Comparison of ENCODE assay signal across 25 cellular contexts in the genomic region with DNA sequence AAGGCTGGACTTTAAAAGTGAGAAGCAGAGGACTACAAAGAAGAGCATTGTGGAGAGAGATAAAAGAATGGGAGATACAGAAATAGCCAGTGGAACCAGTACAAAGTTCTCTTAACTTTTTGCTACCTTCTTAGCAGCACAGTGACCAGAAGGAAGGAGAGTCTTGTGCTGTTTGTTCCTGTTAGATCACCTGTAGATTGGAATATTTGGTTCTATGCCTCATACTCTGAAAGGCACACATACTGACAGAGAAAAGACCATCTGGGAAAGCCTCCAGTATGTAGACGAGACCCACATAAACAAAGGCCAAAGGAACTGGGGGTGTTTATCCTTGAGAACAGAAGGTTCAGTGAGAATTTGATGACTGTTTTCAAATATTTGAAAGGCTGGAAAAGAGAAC. TPM values are rescaled to one million over a fixed set of nuclear protein-coding genes. Genes with fewer than 3 reads are reported as not detected.
DNase-seq lines count a peak whose midpoint lies in the region; ATAC-seq and TF ChIP-seq lines count a peak whose summit lies in the region.
"Had no signal": no experiment of that assay in that cellular context is flagged by ENCODE, and none has a peak within 500 bp of the region (broad histone marks: within the 10 kb centered on the region; RNA-seq: fewer than 3 reads in every experiment).

No MANE protein-coding gene starts in this region.

- H3K27ac ChIP-seq in foreskin keratinocyte, result peak overlapping the region; percentile 32
- H3K27ac ChIP-seq in aorta (ENCODE audit: low read depth in 1 of 2, low read length in 2 of 2), result peak overlapping the region; percentile 30 to 88
- no peak overlapping the region for H3K27ac ChIP-seq in effector memory CD4-positive, alpha-beta T cell (ENCODE audit: insufficient read depth, low read length, poor library complexity, severe bottlenecking)

- no peaks in the 10 kb centered on the region for H3K27me3 ChIP-seq in foreskin keratinocyte
- no peaks in the 10 kb centered on the region for H3K27me3 ChIP-seq in aorta (ENCODE audit: control insufficient read depth in 1 of 2, insufficient read depth in 2 of 2, low read length in 1 of 2)
- no peaks in the 10 kb centered on the region for H3K27me3 ChIP-seq in effector memory CD4-positive, alpha-beta T cell (replicated peaks; ENCODE audit: control insufficient read depth, insufficient read depth, low read length, poor library complexity, severe bottlenecking)
- H3K27me3 ChIP-seq: BE2C had no signal

- no peaks in the 10 kb centered on the region for H3K9me3 ChIP-seq in aorta (ENCODE audit: control insufficient read depth, low read length)
- H3K9me3 ChIP-seq in effector memory CD4-positive, alpha-beta T cell (ENCODE audit: control insufficient read depth, low read length), result no peaks in the 10 kb centered on the region
- H3K9me3 ChIP-seq: BE2C, SK-N-SH had no signal

- H3K4me1 ChIP-seq in foreskin keratinocyte (peaks cover 60% of the 10 kb centered on the region), aorta (ENCODE audit: control insufficient read depth in 1 of 2, insufficient read depth in 2 of 2, low read length in 2 of 2) (peaks cover 6 to 9% of the 10 kb centered on the region in 2 donors)
- no peaks in the 10 kb centered on the region for H3K4me1 ChIP-seq in effector memory CD4-positive, alpha-beta T cell (ENCODE audit: control insufficient read depth, insufficient read depth, low read length, poor library complexity, severe bottlenecking)
- H3K4me1 ChIP-seq: BE2C had no signal

- ATAC-seq in foreskin keratinocyte, result no peak
- no peak for ATAC-seq in aorta (ENCODE audit: low FRiP score)
- no peak for ATAC-seq in GM19397 (IDR thresholded peaks at IDR 0.05; ENCODE audit: unreplicated experiment)
- no peak for ATAC-seq in HG03460 (IDR thresholded peaks at IDR 0.05; ENCODE audit: unreplicated experiment)
- ATAC-seq: natural killer cell treated with Interleukin-12 subunit alpha and Interleukin-12 subunit beta and Interleukin-15 and Interleukin-18, amount 100 ng/mL, for 72 hours had no signal

- DNase-seq in activated naive CD8-positive, alpha-beta T cell treated with anti-CD3 and anti-CD28 coated beads for 36 hours, result no peak
- DNase-seq in foreskin keratinocyte (no peak), putamen (ENCODE audit: low spot score) (peak; percentile 68), aorta (no peak)
- no peak for DNase-seq in effector memory CD4-positive, alpha-beta T cell
- DNase-seq: 8988T; activated CD4-positive, alpha-beta T cell treated with anti-CD3 and anti-CD28 coated beads for 1 hour; activated effector memory CD4-positive, alpha-beta T cell treated with Interleukin-2 at 50 U/mL for 16 hours; BE2C; central memory CD4-positive, alpha-beta T cell; GDM1; islet precursor cell; mesenchymal stem cell; NCI-H1105 treated with DMSO at 0.1 percent for 48 hours; NCI-H2081 treated with DMSO at 0.1 percent for 48 hours; NCI-H510A; posterior cingulate gyrus; SK-N-SH; small intestine; stimulated activated CD4-positive, alpha-beta T cell treated with anti-CD3 and anti-CD28 coated beads, Interleukin-4, amount 100 ng/mL, for 24 hours; T-helper 9 cell had no signal

- intact Hi-C loops in aorta (cut with DNase I), result no loop called here

- H3K4me1 Mint-ChIP-seq in activated naive CD8-positive, alpha-beta T cell (ENCODE audit: low read depth), result peaks cover 18% of the 10 kb centered on the region
- H3K4me1 Mint-ChIP-seq in activated naive CD8-positive, alpha-beta T cell treated with anti-CD3 and anti-CD28 coated beads for 36 hours, result peaks cover 14% of the 10 kb centered on the region

- H3K9me3 Mint-ChIP-seq in activated naive CD8-positive, alpha-beta T cell (ENCODE audit: low read depth), result no peaks in the 10 kb centered on the region
- H3K9me3 Mint-ChIP-seq in activated naive CD8-positive, alpha-beta T cell treated with anti-CD3 and anti-CD28 coated beads for 36 hours, result no peaks in the 10 kb centered on the region
- H3K9me3 Mint-ChIP-seq: natural killer cell treated with Interleukin-12 subunit alpha and Interleukin-12 subunit beta and Interleukin-15 and Interleukin-18, amount 100 ng/mL, for 72 hours had no signal

- no peaks in the 10 kb centered on the region for H3K27me3 Mint-ChIP-seq in activated naive CD8-positive, alpha-beta T cell
- H3K27me3 Mint-ChIP-seq in activated naive CD8-positive, alpha-beta T cell treated with anti-CD3 and anti-CD28 coated beads for 36 hours, result no peaks in the 10 kb centered on the region
- H3K27me3 Mint-ChIP-seq: natural killer cell treated with Interleukin-12 subunit alpha and Interleukin-12 subunit beta and Interleukin-15 and Interleukin-18, amount 100 ng/mL, for 72 hours had no signal

- H3K27ac Mint-ChIP-seq in activated naive CD8-positive, alpha-beta T cell, result peak overlapping the region; percentile 5
- no peak overlapping the region for H3K27ac Mint-ChIP-seq in activated naive CD8-positive, alpha-beta T cell treated with anti-CD3 and anti-CD28 coated beads for 36 hours
- H3K27ac Mint-ChIP-seq: natural killer cell treated with Interleukin-12 subunit alpha and Interleukin-12 subunit beta and Interleukin-15 and Interleukin-18, amount 100 ng/mL, for 72 hours had no signal

- no peak overlapping the region for H3K4me3 ChIP-seq in aorta (ENCODE audit: low read length in 2 of 2)
- H3K4me3 ChIP-seq in effector memory CD4-positive, alpha-beta T cell (ENCODE audit: insufficient read depth, low read depth, low read length, poor library complexity, severe bottlenecking), result no peak overlapping the region

- peaks cover 0 to 4% of the 10 kb centered on the region in 2 donors for H3K36me3 ChIP-seq in aorta (ENCODE audit: control insufficient read depth in 1 of 2, insufficient read depth in 2 of 2, low read length in 1 of 2)
- peaks cover 37% of the 10 kb centered on the region for H3K36me3 ChIP-seq in effector memory CD4-positive, alpha-beta T cell (ENCODE audit: control insufficient read depth, insufficient read depth, low read length)
- H3K36me3 ChIP-seq: BE2C had no signal

- no peak overlapping the region for H3K4me3 Mint-ChIP-seq in activated naive CD8-positive, alpha-beta T cell
- H3K4me3 Mint-ChIP-seq in activated naive CD8-positive, alpha-beta T cell treated with anti-CD3 and anti-CD28 coated beads for 36 hours, result no peak overlapping the region
- H3K4me3 Mint-ChIP-seq: natural killer cell treated with Interleukin-12 subunit alpha and Interleukin-12 subunit beta and Interleukin-15 and Interleukin-18, amount 100 ng/mL, for 72 hours had no signal

- no peak for TF ChIP-seq CTCF in foreskin keratinocyte (conservative IDR thresholded peaks at IDR 0.05)

- H3K36me3 Mint-ChIP-seq in activated naive CD8-positive, alpha-beta T cell, result peaks cover 11% of the 10 kb centered on the region
- H3K36me3 Mint-ChIP-seq in activated naive CD8-positive, alpha-beta T cell treated with anti-CD3 and anti-CD28 coated beads for 36 hours, result peaks cover 15% of the 10 kb centered on the region

- WGBS in aorta, 2 donors, result 2 to 13% methylated on average over 1 of the region's 1 CpG

RNA-seq across cellular contexts. Expression of a gene that starts 18.7 kb away (rescaled TPM):
- total RNA-seq in activated naive CD8-positive, alpha-beta T cell treated with anti-CD3 and anti-CD28 coated beads for 36 hours, result 10 to 100 TPM; 17.8 to 18.0 TPM
- total RNA-seq in foreskin keratinocyte, result 27.8 and 29.4 TPM in 2 replicates
- 19.6 and 24.8 TPM in 2 replicates for polyA plus RNA-seq in foreskin keratinocyte
- 10 to 100 TPM; 42.9 to 59.3 TPM for total RNA-seq in aorta
- 10 to 100 TPM; 20.5 to 61.6 TPM for polyA plus RNA-seq in aorta

RNA-seq across cellular contexts. Expression of a gene that starts 46.2 kb away (rescaled TPM):
- total RNA-seq in activated naive CD8-positive, alpha-beta T cell treated with anti-CD3 and anti-CD28 coated beads for 36 hours, result not detected
- total RNA-seq in foreskin keratinocyte (not detected in 2 replicates), aorta (100 to 1,000 TPM; 165 to 179 TPM)
- polyA plus RNA-seq in foreskin keratinocyte (not detected in 2 replicates), aorta (10 to 100 TPM; 11.8 to 28.2 TPM)
- total RNA-seq: natural killer cell treated with Interleukin-12 subunit alpha and Interleukin-12 subunit beta and Interleukin-15 and Interleukin-18, amount 100 ng/mL, for 72 hours had no signal
- polyA plus RNA-seq: SK-N-SH had no signal

Comparison
In these comparisons a context has a peak if more than half of its experiments do, and no peak if none do; other contexts are left out.
1. RNA of a gene that starts 46.2 kb away (total RNA-seq): 165 to 179 TPM in aorta; not detected in activated naive CD8-positive, alpha-beta T cell treated with anti-CD3 and anti-CD28 coated beads for 36 hours and not detected in foreskin keratinocyte; every median in the first group is over 100 times any median in the second.